Comparison of ENCODE assay signal across 8 cellular contexts in genomic region chrX:135484636-135485289, GRCh38. TPM values are rescaled to one million over a fixed set of nuclear protein-coding genes. Genes with fewer than 3 reads are reported as not detected.
A peak's percentile ranks its signal among the peaks of the same experiment; 100 is the strongest.
DNase-seq lines count a peak whose midpoint lies in the region; ATAC-seq, FAIRE-seq and TF ChIP-seq lines count a peak whose summit lies in the region.

No MANE protein-coding gene starts in this region.

- POLR2A ChIA-PET in GM12878 (lab: Charles Lee) = no interaction called here

- H2AFZ ChIP-seq in GM12878 (ENCODE audit: control insufficient read depth, low read depth, low read length) = no peak overlapping the region

- peak; percentile 33 for DNase-seq in AG08396 (ENCODE audit: low spot score)
- peak; percentile 74 for DNase-seq in G401 (ENCODE audit: low spot score)
- peak; percentile 4 for DNase-seq in NCI-H2081 treated with DMSO at 0.1 percent for 48 hours (lab: John Stamatoyannopoulos, UW)
- no peak for DNase-seq in GM12878 (ENCODE audit: low read depth, low spot score)
- DNase-seq in left kidney (ENCODE audit: low read depth, low spot score) = peak; percentile 49

- no TSS peak for BruUV-seq in GM12878 (replicated peaks; lab: Mats Ljungman, UMichigan)

- no peaks in the 10 kb centered on the region for H3K9me3 ChIP-seq in GM12878 (replicated peaks; ENCODE audit: control insufficient read depth, insufficient read depth, low read length)

- CTCF ChIA-PET in GM12878 (lab: Yijun Ruan, JAX) = interaction anchor here (0.8 to 3.6 kb wide), 17 partner anchors 8 to 223 kb away, joined by 3 to 28 read pairs (median 3); no protein-coding TSS in a partner anchor

- peak; percentile 49 to 69 (median 59); a peak in 5 of 6 replicates for TF ChIP-seq CTCF in GM12878 (IDR thresholded peaks at IDR 0.05 in 2 of 3, conservative IDR thresholded peaks at IDR 0.05 in 1 of 3; ENCODE audit: control insufficient read depth in 2 of 3, extremely low read depth in 1 of 3, insufficient read depth in 1 of 3, low read depth in 3 of 3, low read length in 3 of 3)

- no peaks in the 10 kb centered on the region for H4K20me1 ChIP-seq in GM12878 (ENCODE audit: control insufficient read depth, insufficient read depth)

- no peak overlapping the region for H3K27ac ChIP-seq in GM12878 (ENCODE audit: control insufficient read depth, insufficient read depth)

- SMC1A ChIA-PET in GM12878 (lab: Charles Lee; ENCODE audit: uncharacterized antibody, unreplicated experiment) = interaction anchor here (0.8 to 2.2 kb wide), 17 partner anchors 8 to 373 kb away, joined by 3 to 14 read pairs (median 3); no protein-coding TSS in a partner anchor

- no peak for TF ChIP-seq POLR2A in GM12878 (IDR thresholded peaks at IDR 0.05; ENCODE audit: low read depth, low read length)

- 0% methylated on average over 3 of the region's 3 CpGs for WGBS in GM12878 (ENCODE audit: insufficient coverage, insufficient replicate concordance, low lambda C conversion rate, missing lambda C conversion rate)

- intact Hi-C loops in GM12878 (cut with micrococcal nuclease; ENCODE audit: unreplicated experiment) = loop anchor here (1.0 to 5.0 kb wide), 4 partner anchors 60 to 213 kb away; no protein-coding TSS in a partner anchor

- H3K4me2 ChIP-seq in GM12878 (ENCODE audit: control insufficient read depth, insufficient read depth) = no peak overlapping the region

- TF ChIP-seq RAD21 in GM12878 (IDR thresholded peaks at IDR 0.05; ENCODE audit: insufficient read depth, low read depth, low read length) = peak; percentile 86

- no peaks in the 10 kb centered on the region for H3K27me3 ChIP-seq in GM12878 (replicated peaks in 1 of 2; ENCODE audit: control insufficient read depth in 2 of 2, insufficient read depth in 2 of 2, low read length in 1 of 2)

- no peak for TF ChIP-seq EP300 in GM12878 (IDR thresholded peaks at IDR 0.05; ENCODE audit: borderline replicate concordance in 1 of 2, control insufficient read depth in 1 of 2, low read depth in 2 of 2, low read length in 2 of 2)

- no peak for FAIRE-seq in GM12878 (lab: Jason Lieb, UNC)

- RAD21 ChIA-PET in GM12878 (lab: Charles Lee; ENCODE audit: unreplicated experiment) = interaction anchor here (0.6 to 1.3 kb wide), 7 partner anchors 12 to 1209 kb away, joined by 3 to 4 read pairs (median 3); no protein-coding TSS in a partner anchor

- in situ Hi-C loops in G401 (cut with HindIII; ENCODE audit: low sequenced_read_pairs) (no loop called here), GM12878 (cut with MboI) (no loop called here)

- H3K9ac ChIP-seq in GM12878 (ENCODE audit: control insufficient read depth, insufficient read depth, low read length) = no peak overlapping the region

- H3K36me3 ChIP-seq in GM12878 (ENCODE audit: control insufficient read depth in 2 of 2, insufficient read depth in 2 of 2, low read length in 1 of 2) = no peaks in the 10 kb centered on the region

- no peaks in the 10 kb centered on the region for H3K79me2 ChIP-seq in GM12878 (ENCODE audit: control insufficient read depth, insufficient read depth, low read length)

- H3K4me3 ChIP-seq in GM12878 = no peak overlapping the region

- ATAC-seq in GM12878 (peak; percentile 38; the same call in 2 of the 3 replicates), HG03342 (IDR thresholded peaks at IDR 0.05; ENCODE audit: unreplicated experiment) (no peak), GM18907 (IDR thresholded peaks at IDR 0.05; ENCODE audit: unreplicated experiment) (no peak)
- ATAC-seq in activated CD4-positive, CD25-positive, alpha-beta regulatory T cell treated with anti-CD3 and anti-CD28 coated beads, Interleukin-2, amount 50 U/mL, for 24 hours = no peak

- peaks cover 9% of the 10 kb centered on the region for H3K4me1 ChIP-seq in GM12878 (ENCODE audit: control insufficient read depth, insufficient read depth, low read length)

TF ChIP-seq in GM12878, 131 proteins besides CTCF, POLR2A, EP300 and RAD21:
- no peak for TF ChIP-seq MYC (IDR thresholded peaks at IDR 0.05; ENCODE audit: insufficient read depth, insufficient read length, insufficient replicate concordance, low read length, severe bottlenecking)
- TF ChIP-seq BCL11A (IDR thresholded peaks at IDR 0.05; ENCODE audit: low read depth, low read length) = no peak
- TF ChIP-seq CBX3 (IDR thresholded peaks at IDR 0.05; ENCODE audit: borderline replicate concordance, low read depth) = no peak
- TF ChIP-seq ZNF24 (IDR thresholded peaks at IDR 0.05) = peak; percentile 98
- TF ChIP-seq SMC3 (IDR thresholded peaks at IDR 0.05; ENCODE audit: borderline replicate concordance, low read length) = peak; percentile 88
- no peak for TF ChIP-seq CEBPB (IDR thresholded peaks at IDR 0.05; ENCODE audit: borderline replicate concordance in 1 of 2, low read depth in 2 of 2, low read length in 2 of 2)
TF ChIP-seq in GM12878: peak in this region for 2.

RNA-seq across cellular contexts. Expression of gene INTS6L, which starts 35.7 kb away (rescaled TPM):
- 9.8 and 10.3 TPM in 2 replicates for total RNA-seq in G401 (2014; rRNA removed; shearing (Covaris generic))
- 101 and 106 TPM in 2 replicates for total RNA-seq in GM12878 (2013; cell fraction: nucleolus; rRNA removed)
- total RNA-seq in GM12878 (2014; rRNA removed) = 14.1 and 16.1 TPM in 2 replicates
- total RNA-seq in GM12878 (2014; rRNA removed; fragmentation: Illumina TruSeq; extraction: Trizol) = 18.7 and 20.8 TPM in 2 replicates
- 14.2 and 16.6 TPM in 2 replicates for total RNA-seq in GM12878 (2021)
- 14.5 TPM for polyA plus RNA-seq in GM12878 (2011; ENCODE audit: low read depth)
- polyA plus RNA-seq in GM12878 (2011; rRNA removed) = 84.9 and 137 TPM in 2 replicates
- polyA plus RNA-seq in GM12878 (2011; cell fraction: cytosol; rRNA removed) = 28.7 and 29.9 TPM in 2 replicates
- 218 and 262 TPM in 2 replicates for polyA plus RNA-seq in GM12878 (2011; cell fraction: nucleus; rRNA removed)
- polyA plus RNA-seq in GM12878 (2012) = 16.1 and 17.6 TPM in 2 replicates
- polyA plus RNA-seq in GM12878 (2014; fragmentation: Illumina TruSeq; extraction: Trizol) = 25.1 and 34.2 TPM in 2 replicates
- 10 to 100 TPM in 1 of 2 experiments, 1 to 10 TPM in 1; 4.9 to 10.5 TPM for polyA plus RNA-seq in GM12878 (2014; fragmentation: Nextera tagmentation; extraction: Ambion mirVana)
- 20.8 and 20.9 TPM in 2 replicates for polyA plus RNA-seq in GM12878 (2014; rRNA removed)
- 1 to 10 TPM; 7.5 to 9.2 TPM for polyA plus RNA-seq in GM12878 (2016; fragmentation: Nextera tagmentation; extraction: Ambion mirVana)
- polyA minus RNA-seq in GM12878 (2011; rRNA and poly(A)+ RNA removed) = 41.2 and 41.6 TPM in 2 replicates
- polyA minus RNA-seq in GM12878 (2011; cell fraction: cytosol; rRNA and poly(A)+ RNA removed) = 12.0 and 16.8 TPM in 2 replicates
- polyA minus RNA-seq in GM12878 (2011; cell fraction: nucleus; rRNA and poly(A)+ RNA removed) = 61.1 and 73.0 TPM in 2 replicates
